ENCODE assay signal across 6 cellular contexts in the genomic region with DNA sequence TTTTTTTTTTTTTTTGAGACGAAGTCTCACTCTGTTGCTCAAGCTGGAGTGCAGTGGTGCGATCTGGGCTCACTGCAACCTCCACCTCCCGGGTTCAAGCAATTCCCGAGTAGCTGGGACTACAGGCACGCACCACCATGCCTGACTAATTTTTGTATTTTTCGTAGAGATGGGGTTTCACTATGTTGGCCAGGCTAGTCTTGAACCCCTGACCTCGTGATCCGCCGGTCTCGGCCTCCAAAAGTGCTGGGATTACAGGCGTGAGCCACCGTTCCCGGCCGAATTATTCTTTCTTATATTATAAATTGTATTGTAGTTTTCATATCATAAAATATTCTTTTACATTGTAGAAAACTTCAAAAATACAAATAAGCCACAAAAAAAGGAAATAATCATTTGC. TPM values are rescaled to one million over a fixed set of nuclear protein-coding genes. Genes with fewer than 3 reads are reported as not detected.
A peak's percentile ranks its signal among the peaks of the same experiment; 100 is the strongest.
DNase-seq lines count a peak whose midpoint lies in the region; ATAC-seq and TF ChIP-seq lines count a peak whose summit lies in the region.
"Not testable (repeated sequence)": the region's sequence is repeated elsewhere in the genome, so short reads cannot be mapped to it uniquely, and the experiment has no call there.

No MANE protein-coding gene starts in this region.

- H3K4me3 ChIP-seq in BLaER1 = peak overlapping the region; percentile 98; the same call in 1 of the 2 replicates
- peak overlapping the region; percentile 11 for H3K4me3 ChIP-seq in KMS-11 (IDR thresholded peaks at IDR 0.05; ENCODE audit: insufficient read depth, low read depth, low read length)
- H3K4me3 ChIP-seq in esophagus muscularis mucosa, spleen: not testable (repeated sequence)

- peaks cover 10% of the 10 kb centered on the region; the same call in 1 of the 2 replicates for H3K79me2 ChIP-seq in KMS-11 (ENCODE audit: insufficient read depth, low read depth)

- H3K9me3 Mint-ChIP-seq in activated CD4-positive, alpha-beta T cell treated with anti-CD3 and anti-CD28 coated beads for 36 hours (ENCODE audit: low read depth); activated naive CD4-positive, alpha-beta T cell treated with anti-CD3 and anti-CD28 coated beads for 36 hours: not testable (repeated sequence)

- H3K4me2 ChIP-seq in BLaER1 = peak overlapping the region; percentile 98
- H3K4me2 ChIP-seq in KMS-11 = not testable (repeated sequence)

- peak overlapping the region; percentile 99 for H3K27ac ChIP-seq in BLaER1
- H3K27ac ChIP-seq in KMS-11 = not testable (repeated sequence)
- peak overlapping the region in 3 of 4 donors; percentile 90 to 96 (median 93) for H3K27ac ChIP-seq in esophagus muscularis mucosa (replicated peaks in 1 of 4)
- peak overlapping the region in 5 of 8 donors; percentile 91 to 96 (median 91) for H3K27ac ChIP-seq in spleen

- peak overlapping the region; percentile 100 for H3K9ac ChIP-seq in BLaER1
- H3K9ac ChIP-seq in KMS-11 = not testable (repeated sequence)

- peak overlapping the region; percentile 92 for H3K27ac Mint-ChIP-seq in activated CD4-positive, alpha-beta T cell treated with anti-CD3 and anti-CD28 coated beads for 36 hours
- H3K27ac Mint-ChIP-seq in activated naive CD4-positive, alpha-beta T cell treated with anti-CD3 and anti-CD28 coated beads for 36 hours = peak overlapping the region; percentile 99

- H3K27me3 ChIP-seq in BLaER1; KMS-11 (ENCODE audit: insufficient read depth, low read depth); esophagus muscularis mucosa; spleen (replicated peaks in 1 of 7): not testable (repeated sequence)

- not testable (repeated sequence) for H3K9me3 ChIP-seq in BLaER1, esophagus muscularis mucosa, spleen

- intact Hi-C loops in activated CD4-positive, alpha-beta T cell treated with anti-CD3 and anti-CD28 coated beads for 36 hours (cut with DNase I, micrococcal nuclease) = loop anchor here (1.0 to 5.0 kb wide), 4 partner anchors 15 to 871 kb away; a partner anchor contains a TSS
- intact Hi-C loops in activated naive CD4-positive, alpha-beta T cell treated with anti-CD3 and anti-CD28 coated beads for 36 hours (cut with micrococcal nuclease) = loop anchor here (1.0 kb wide), 4 partner anchors 15 to 96 kb away; no protein-coding TSS in a partner anchor
- intact Hi-C loops in esophagus muscularis mucosa (cut with DNase I); spleen (cut with DNase I; ENCODE audit: low total_unique reads): not testable (repeated sequence)

- not testable (repeated sequence) for DNase-seq in activated CD4-positive, alpha-beta T cell treated with anti-CD3 and anti-CD28 coated beads for 36 hours; activated naive CD4-positive, alpha-beta T cell treated with anti-CD3 and anti-CD28 coated beads for 36 hours; esophagus muscularis mucosa (ENCODE audit: extremely low spot score); spleen

- peak overlapping the region; percentile 99; the same call in 1 of the 2 replicates for H2AFZ ChIP-seq in KMS-11 (ENCODE audit: low read depth)

- H4K20me1 ChIP-seq in BLaER1 = peaks cover 17% of the 10 kb centered on the region
- H4K20me1 ChIP-seq in KMS-11 (ENCODE audit: insufficient read depth) = not testable (repeated sequence)

- POLR2A ChIA-PET in activated CD4-positive, alpha-beta T cell treated with anti-CD3 and anti-CD28 coated beads for 36 hours (lab: Charles Lee) = interaction anchor here (0.9 to 1.2 kb wide), 3 partner anchors 82 to 99 kb away, joined by 3 to 6 read pairs (median 3); no protein-coding TSS in a partner anchor

- not testable (repeated sequence) for ATAC-seq in activated CD4-positive, alpha-beta T cell treated with anti-CD3 and anti-CD28 coated beads for 36 hours

- WGBS in esophagus muscularis mucosa = 93% methylated on average over 14 of the region's 14 CpGs
- WGBS in spleen, 5 donors = 84 to 92% (median 90%) methylated on average over 13 to 14 of the region's 14 CpGs

- H3K4me3 Mint-ChIP-seq in activated CD4-positive, alpha-beta T cell treated with anti-CD3 and anti-CD28 coated beads for 36 hours = peak overlapping the region; percentile 100
- peak overlapping the region; percentile 100 for H3K4me3 Mint-ChIP-seq in activated naive CD4-positive, alpha-beta T cell treated with anti-CD3 and anti-CD28 coated beads for 36 hours

- H3K36me3 ChIP-seq in BLaER1 (peaks cover 39% of the 10 kb centered on the region), spleen (peaks cover 0 to 46% (median 0%) of the 10 kb centered on the region in 6 donors)
- not testable (repeated sequence) for H3K36me3 ChIP-seq in KMS-11 (ENCODE audit: insufficient read depth); esophagus muscularis mucosa

- H3K36me3 Mint-ChIP-seq in activated CD4-positive, alpha-beta T cell treated with anti-CD3 and anti-CD28 coated beads for 36 hours (ENCODE audit: low read depth) = peaks cover 41% of the 10 kb centered on the region
- peaks cover 39% of the 10 kb centered on the region for H3K36me3 Mint-ChIP-seq in activated naive CD4-positive, alpha-beta T cell treated with anti-CD3 and anti-CD28 coated beads for 36 hours (ENCODE audit: low read depth)

- TF ChIP-seq CTCF in KMS-11 (conservative IDR thresholded peaks at IDR 0.05; ENCODE audit: low read depth, low read length); esophagus muscularis mucosa (IDR thresholded peaks at IDR 0.05); spleen (IDR thresholded peaks at IDR 0.05 in 8 of 11, conservative IDR thresholded peaks at IDR 0.05 in 3 of 11): not testable (repeated sequence)

- not testable (repeated sequence) for TF ChIP-seq POLR2A in esophagus muscularis mucosa (IDR thresholded peaks at IDR 0.05; ENCODE audit: low read depth); spleen (IDR thresholded peaks at IDR 0.05)

- H3K4me1 ChIP-seq in BLaER1 (peaks cover 53% of the 10 kb centered on the region), KMS-11 (ENCODE audit: low read depth, poor library complexity, severe bottlenecking) (peaks cover 29% of the 10 kb centered on the region), esophagus muscularis mucosa (peaks cover 35 to 47% (median 39%) of the 10 kb centered on the region in 4 donors), spleen (peaks cover 24 to 93% (median 58%) of the 10 kb centered on the region in 6 donors)

- H3K4me1 Mint-ChIP-seq in activated CD4-positive, alpha-beta T cell treated with anti-CD3 and anti-CD28 coated beads for 36 hours = peaks cover 58% of the 10 kb centered on the region
- H3K4me1 Mint-ChIP-seq in activated naive CD4-positive, alpha-beta T cell treated with anti-CD3 and anti-CD28 coated beads for 36 hours (ENCODE audit: low read depth) = peaks cover 46% of the 10 kb centered on the region

- CTCF ChIA-PET in activated CD4-positive, alpha-beta T cell treated with anti-CD3 and anti-CD28 coated beads for 36 hours (lab: Charles Lee) = interaction anchor here (0.6 to 14.0 kb wide), 15 partner anchors 12 to 272 kb away, joined by 3 to 355 read pairs (median 4); a partner anchor contains a TSS
- CTCF ChIA-PET in activated naive CD4-positive, alpha-beta T cell treated with anti-CD3 and anti-CD28 coated beads for 36 hours (lab: Charles Lee) = interaction anchor here (0.6 to 13.6 kb wide), 6 partner anchors 18 to 155 kb away, joined by 3 to 296 read pairs (median 6); a partner anchor contains a TSS

- not testable (repeated sequence) for TF ChIP-seq EP300 in esophagus muscularis mucosa (IDR thresholded peaks at IDR 0.05)

- H3K27me3 Mint-ChIP-seq in activated CD4-positive, alpha-beta T cell treated with anti-CD3 and anti-CD28 coated beads for 36 hours; activated naive CD4-positive, alpha-beta T cell treated with anti-CD3 and anti-CD28 coated beads for 36 hours (ENCODE audit: low read depth): not testable (repeated sequence)

RNA-seq across cellular contexts. Expression of a gene that starts 1.3 kb away (rescaled TPM):
- 100 to 1,000 TPM; 625 to 806 TPM for total RNA-seq in activated CD4-positive, alpha-beta T cell treated with anti-CD3 and anti-CD28 coated beads for 36 hours
- total RNA-seq in activated naive CD4-positive, alpha-beta T cell treated with anti-CD3 and anti-CD28 coated beads for 36 hours = 1,000 to 10,000 TPM; 1,152 to 1,165 TPM
- total RNA-seq in esophagus muscularis mucosa = 100 to 1,000 TPM; 110 to 167 (median 133) TPM
- 100 to 1,000 TPM; 124 to 531 (median 334) TPM for total RNA-seq in spleen
- polyA plus RNA-seq in spleen = 100 to 1,000 TPM; 115 to 209 (median 202) TPM

RNA-seq across cellular contexts. Expression of a gene that starts 21.6 kb away (rescaled TPM):
- total RNA-seq in activated CD4-positive, alpha-beta T cell treated with anti-CD3 and anti-CD28 coated beads for 36 hours = 10 to 100 TPM; 51.6 to 56.0 TPM
- total RNA-seq in activated naive CD4-positive, alpha-beta T cell treated with anti-CD3 and anti-CD28 coated beads for 36 hours = 10 to 100 TPM; 49.8 TPM
- total RNA-seq in esophagus muscularis mucosa (10 to 100 TPM in 2 of 4 donors, 1 to 10 TPM in 2; 5.8 to 11.6 (median 9.2) TPM), spleen (10 to 100 TPM in 4 of 7 donors, 1 to 10 TPM in 3; 5.9 to 19.7 (median 11.3) TPM)
- 10 to 100 TPM in 1 of 3 donors, 1 to 10 TPM in 2; 7.6 to 11.5 (median 8.8) TPM for polyA plus RNA-seq in spleen

RNA-seq across cellular contexts. Expression of a gene that starts 21.9 kb away (rescaled TPM):
- total RNA-seq in activated CD4-positive, alpha-beta T cell treated with anti-CD3 and anti-CD28 coated beads for 36 hours = 10 to 100 TPM; 19.4 to 21.6 TPM
- total RNA-seq in activated naive CD4-positive, alpha-beta T cell treated with anti-CD3 and anti-CD28 coated beads for 36 hours = 10 to 100 TPM; 24.0 to 27.4 TPM
- total RNA-seq in esophagus muscularis mucosa (10 to 100 TPM in 3 of 4 donors, 1 to 10 TPM in 1; 9.6 to 14.9 (median 14.2) TPM), spleen (10 to 100 TPM; 11.3 to 21.5 (median 15.9) TPM)
- polyA plus RNA-seq in spleen = 1 to 10 TPM; 5.3 to 8.6 (median 6.4) TPM

RNA-seq across cellular contexts. Expression of a gene that starts 47.7 kb away (rescaled TPM):
- 1 to 10 TPM; 5.6 to 7.3 TPM for total RNA-seq in activated CD4-positive, alpha-beta T cell treated with anti-CD3 and anti-CD28 coated beads for 36 hours
- total RNA-seq in activated naive CD4-positive, alpha-beta T cell treated with anti-CD3 and anti-CD28 coated beads for 36 hours = 1 to 10 TPM; 8.3 to 8.4 TPM
- total RNA-seq in esophagus muscularis mucosa (1 to 10 TPM; 1.3 to 2.5 (median 2.3) TPM), spleen (1 to 10 TPM; 2.9 to 6.8 (median 4.7) TPM)
- polyA plus RNA-seq in spleen = under 1 TPM; 0.35 to 0.83 (median 0.46) TPM
